Comparison of ENCODE assay signal across 1 cellular context in genomic region chr10:1414893-1415292, GRCh38.
TF ChIP-seq lines count a peak whose summit lies in the region.

No MANE protein-coding gene starts in this region.

TF ChIP-seq in HEK293, 187 proteins besides CTCF, POLR2A, EP300 and RAD21 (continued from another document):
- TF ChIP-seq KLF17 (tag by site-specific recombination; IDR thresholded peaks at IDR 0.05): no peak
- TF ChIP-seq ZNF223 (tag by site-specific recombination; IDR thresholded peaks at IDR 0.05): no peak
- no peak for TF ChIP-seq SALL2 (tag by site-specific recombination; IDR thresholded peaks at IDR 0.05; ENCODE audit: borderline replicate concordance)
- TF ChIP-seq ZNF37A (tag by site-specific recombination; IDR thresholded peaks at IDR 0.05): no peak
- no peak for TF ChIP-seq ZNF16 (tag by site-specific recombination; IDR thresholded peaks at IDR 0.05; ENCODE audit: low read depth)
- peak; percentile 42; the same call in 1 of the 2 replicates for TF ChIP-seq ZNF776 (tag by site-specific recombination; IDR thresholded peaks at IDR 0.05; ENCODE audit: borderline replicate concordance)
- no peak for TF ChIP-seq ZNF544 (tag by site-specific recombination; IDR thresholded peaks at IDR 0.05)
- no peak for TF ChIP-seq ZNF214 (tag by site-specific recombination; IDR thresholded peaks at IDR 0.05; ENCODE audit: borderline replicate concordance)
- TF ChIP-seq HOXC10 (CRISPR knock-in tag; IDR thresholded peaks at IDR 0.05): no peak
- TF ChIP-seq ZNF621 (tag by site-specific recombination; IDR thresholded peaks at IDR 0.05): no peak
- no peak for TF ChIP-seq ZBTB8A (tag by site-specific recombination; IDR thresholded peaks at IDR 0.05)
- TF ChIP-seq ZXDB (tag by site-specific recombination; IDR thresholded peaks at IDR 0.05): no peak
- no peak for TF ChIP-seq SP7 (tag by site-specific recombination; IDR thresholded peaks at IDR 0.05)
- TF ChIP-seq ZNF677 (tag by site-specific recombination; IDR thresholded peaks at IDR 0.05): no peak
- TF ChIP-seq ZNF555 (tag by site-specific recombination; conservative IDR thresholded peaks at IDR 0.05): no peak
- no peak for TF ChIP-seq ZNF114 (tag by site-specific recombination; IDR thresholded peaks at IDR 0.05)
- TF ChIP-seq ZNF48 (tag by site-specific recombination; IDR thresholded peaks at IDR 0.05): no peak
- no peak for TF ChIP-seq MYNN (tag by site-specific recombination; IDR thresholded peaks at IDR 0.05; ENCODE audit: borderline replicate concordance)
- no peak for TF ChIP-seq ZSCAN23 (tag by site-specific recombination; IDR thresholded peaks at IDR 0.05)
- no peak for TF ChIP-seq ZNF791 (tag by site-specific recombination; IDR thresholded peaks at IDR 0.05)
- no peak for TF ChIP-seq ZNF121 (tag by site-specific recombination; IDR thresholded peaks at IDR 0.05)
- no peak for TF ChIP-seq ZNF239 (tag by site-specific recombination; IDR thresholded peaks at IDR 0.05)
- TF ChIP-seq TSHZ1 (tag by site-specific recombination; IDR thresholded peaks at IDR 0.05; ENCODE audit: borderline replicate concordance): no peak
- no peak for TF ChIP-seq ZNF423 (tag by site-specific recombination; IDR thresholded peaks at IDR 0.05)
- TF ChIP-seq ZFP37 (tag by site-specific recombination; IDR thresholded peaks at IDR 0.05): no peak
- no peak for TF ChIP-seq ZNF404 (tag by site-specific recombination; IDR thresholded peaks at IDR 0.05)
- TF ChIP-seq ZNF398 (tag by site-specific recombination; IDR thresholded peaks at IDR 0.05): no peak
- no peak for TF ChIP-seq ZNF624 (tag by site-specific recombination; IDR thresholded peaks at IDR 0.05)
- TF ChIP-seq PRDM10 (tag by site-specific recombination; IDR thresholded peaks at IDR 0.05): no peak
- TF ChIP-seq ZNF488 (tag by site-specific recombination; IDR thresholded peaks at IDR 0.05): peak; percentile 7; the same call in 1 of the 2 replicates
- TF ChIP-seq KLF16 (tag by site-specific recombination; IDR thresholded peaks at IDR 0.05): no peak
